ENCODE assay signal across 10 cellular contexts in the genomic region with DNA sequence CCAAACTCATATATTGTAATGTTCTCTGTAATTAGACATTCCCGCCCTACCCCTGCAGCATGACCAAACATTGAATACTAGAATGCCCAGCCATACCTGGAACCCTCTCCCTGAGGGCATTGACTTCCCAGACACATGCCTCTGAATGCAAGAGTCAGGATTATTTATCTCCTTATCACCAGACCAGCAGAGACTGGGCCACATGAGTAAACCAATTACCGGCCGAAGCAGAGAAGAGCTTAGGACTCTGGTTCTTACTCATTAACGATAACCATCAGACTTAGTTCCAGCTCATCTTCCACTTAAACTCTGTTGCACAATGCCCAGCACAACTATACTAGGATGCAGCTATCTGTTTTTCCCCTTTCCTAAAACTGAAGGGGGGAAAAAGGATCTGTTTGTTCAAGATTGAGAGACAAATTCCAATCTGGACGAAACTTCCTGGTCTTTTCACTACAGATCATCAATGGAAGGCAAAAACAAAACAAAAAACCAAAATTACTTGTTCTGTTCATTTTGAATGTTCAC.
DNase-seq lines count a peak whose midpoint lies in the region; ATAC-seq and TF ChIP-seq lines count a peak whose summit lies in the region.
"Had no signal": no experiment of that assay in that cellular context is flagged by ENCODE, and none has a peak within 500 bp of the region (broad histone marks: within the 10 kb centered on the region; RNA-seq: fewer than 3 reads in every experiment).

No MANE protein-coding gene starts in this region.

- ATAC-seq in right cardiac atrium, result peak in 1 of 2 donors; percentile 11
- ATAC-seq in GM18520 (IDR thresholded peaks at IDR 0.05; ENCODE audit: unreplicated experiment), result no peak

- CTCF ChIA-PET in SK-N-SH (lab: Yijun Ruan, JAX), result interaction anchor here (0.7 to 2.5 kb wide), 9 partner anchors 13 to 119 kb away, joined by 3 to 9 read pairs (median 4); no protein-coding TSS in a partner anchor

- H3K36me3 ChIP-seq in SK-N-SH (replicated peaks in 1 of 2; ENCODE audit: control insufficient read depth in 1 of 2, insufficient read depth in 2 of 2, low read length in 1 of 2) (no peaks in the 10 kb centered on the region), subcutaneous abdominal adipose tissue (ENCODE audit: control insufficient read depth in 5 of 5, insufficient read depth in 5 of 5, low read length in 5 of 5) (no peaks in the 10 kb centered on the region)

- H3K9ac ChIP-seq in SK-N-SH (no peak overlapping the region), subcutaneous abdominal adipose tissue (ENCODE audit: low read length in 5 of 5) (peak overlapping the region in 1 of 5 donors; percentile 66)

- H2AFZ ChIP-seq in SK-N-SH (ENCODE audit: low read depth), result no peak overlapping the region

- H3K4me2 ChIP-seq in SK-N-SH, result peak overlapping the region; percentile 55

- peak; percentile 44 for DNase-seq in NOMO-1 treated with DMSO at 0.1 percent for 48 hours (lab: John Stamatoyannopoulos, UW; ENCODE audit: unreplicated experiment)
- no peak for DNase-seq in NOMO-1 (lab: John Stamatoyannopoulos, UW; ENCODE audit: unreplicated experiment in 2 of 2)
- DNase-seq in SK-N-SH, result peak; percentile 85
- DNase-seq in right cardiac atrium, result no peak
- DNase-seq in central memory CD4-positive, alpha-beta T cell, result no peak
- DNase-seq in NCI-H1092 treated with DMSO at 0.1 percent for 48 hours (lab: John Stamatoyannopoulos, UW), result no peak
- DNase-seq: SHP77 had no signal

- peak; percentile 32 for TF ChIP-seq RAD21 in SK-N-SH (IDR thresholded peaks at IDR 0.05; ENCODE audit: low read length)

- 0 out of 4 replicates have a peak overlapping the region, but pooled peaks of 1 of the 2 experiments have one; percentile 20 for H3K4me3 ChIP-seq in SK-N-SH (ENCODE audit: low read depth in 2 of 2, low read length in 1 of 2)
- no peak overlapping the region for H3K4me3 ChIP-seq in right cardiac atrium (ENCODE audit: low read length)
- H3K4me3 ChIP-seq in subcutaneous abdominal adipose tissue (ENCODE audit: low read depth in 1 of 5, low read length in 5 of 5), result no peak overlapping the region

- no peaks in the 10 kb centered on the region for H3K9me2 ChIP-seq in SK-N-SH

- H3F3A ChIP-seq in SK-N-SH (replicated peaks; ENCODE audit: insufficient read depth), result peaks cover 26% of the 10 kb centered on the region

- no peaks in the 10 kb centered on the region for H4K20me1 ChIP-seq in SK-N-SH (ENCODE audit: insufficient read depth)

- TF ChIP-seq EP300 in SK-N-SH (IDR thresholded peaks at IDR 0.05; ENCODE audit: borderline replicate concordance in 1 of 2, low read depth in 1 of 2, low read length in 1 of 2), result peak; percentile 89 to 100

- no peaks in the 10 kb centered on the region for H3K9me3 ChIP-seq in SK-N-SH
- no peaks in the 10 kb centered on the region for H3K9me3 ChIP-seq in right cardiac atrium (ENCODE audit: control insufficient read depth, low read length)
- H3K9me3 ChIP-seq in subcutaneous abdominal adipose tissue (ENCODE audit: control insufficient read depth in 5 of 5, low read length in 5 of 5), result no peaks in the 10 kb centered on the region

- H3K4me1 ChIP-seq in SK-N-SH (ENCODE audit: control insufficient read depth in 1 of 2, insufficient read depth in 2 of 2, low read depth in 1 of 2, low read length in 1 of 2) (peaks cover 28 to 35% of the 10 kb centered on the region in 2 experiments; a peak in 3 of 4 replicates), right cardiac atrium (ENCODE audit: control insufficient read depth, insufficient read depth, low read length) (peaks cover 5% of the 10 kb centered on the region), subcutaneous abdominal adipose tissue (ENCODE audit: control insufficient read depth in 5 of 5, insufficient read depth in 5 of 5, low read length in 5 of 5) (peaks cover 2 to 49% (median 42%) of the 10 kb centered on the region in 5 donors)

- H3K27me3 ChIP-seq in SK-N-SH (ENCODE audit: insufficient read depth) (no peaks in the 10 kb centered on the region), right cardiac atrium (ENCODE audit: control insufficient read depth, insufficient read depth) (no peaks in the 10 kb centered on the region), subcutaneous abdominal adipose tissue (ENCODE audit: control insufficient read depth in 5 of 5, insufficient read depth in 4 of 5, low read length in 5 of 5) (no peaks in the 10 kb centered on the region)

- POLR2A ChIA-PET in SK-N-SH (lab: Yijun Ruan, JAX), result interaction anchor here (0.9 to 1.2 kb wide), 5 partner anchors 10 to 118 kb away, joined by 3 to 5 read pairs (median 3); partner anchors contain the start of gene ANKRD13B

- no peak for TF ChIP-seq CTCF in SK-N-SH (IDR thresholded peaks at IDR 0.05)

- intact Hi-C loops in right cardiac atrium (cut with DNase I), result no loop called here

- H3K27ac ChIP-seq in SK-N-SH (ENCODE audit: low read depth in 2 of 2, low read length in 1 of 2) (peak overlapping the region; percentile 72 to 99), right cardiac atrium (ENCODE audit: low read length) (peak overlapping the region; percentile 60), subcutaneous abdominal adipose tissue (ENCODE audit: low read depth, low read length) (peak overlapping the region; percentile 94)
- H3K27ac ChIP-seq: 22Rv1 had no signal

- 13% methylated on average over 5 of the region's 5 CpGs for WGBS in SK-N-SH (ENCODE audit: low lambda C conversion rate)
- 72% methylated on average over 5 of the region's 5 CpGs for WGBS in right cardiac atrium

- H3K79me2 ChIP-seq in SK-N-SH (ENCODE audit: insufficient read depth), result peaks cover 5% of the 10 kb centered on the region; the same call in 1 of the 2 replicates

TF ChIP-seq in SK-N-SH, 30 proteins besides CTCF, POLR2A, EP300 and RAD21 (continues in another document):
- TF ChIP-seq, protein P1, sequence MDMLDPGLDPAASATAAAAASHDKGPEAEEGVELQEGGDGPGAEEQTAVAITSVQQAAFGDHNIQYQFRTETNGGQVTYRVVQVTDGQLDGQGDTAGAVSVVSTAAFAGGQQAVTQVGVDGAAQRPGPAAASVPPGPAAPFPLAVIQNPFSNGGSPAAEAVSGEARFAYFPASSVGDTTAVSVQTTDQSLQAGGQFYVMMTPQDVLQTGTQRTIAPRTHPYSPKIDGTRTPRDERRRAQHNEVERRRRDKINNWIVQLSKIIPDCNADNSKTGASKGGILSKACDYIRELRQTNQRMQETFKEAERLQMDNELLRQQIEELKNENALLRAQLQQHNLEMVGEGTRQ (IDR thresholded peaks at IDR 0.05; ENCODE audit: borderline replicate concordance, low read depth, low read length), result no peak
- TF ChIP-seq SMC3 (IDR thresholded peaks at IDR 0.05; ENCODE audit: low read depth, low read length), result 0 out of 2 replicates have a peak, but pooled peaks have one; percentile 15
- TF ChIP-seq CHD2 (IDR thresholded peaks at IDR 0.05; ENCODE audit: low read length, partially characterized antibody), result peak; percentile 89
- peak; percentile 52; the same call in 1 of the 2 replicates for TF ChIP-seq RXRA (IDR thresholded peaks at IDR 0.05; ENCODE audit: borderline replicate concordance, low read depth)
- TF ChIP-seq YY1 (IDR thresholded peaks at IDR 0.05; ENCODE audit: low read depth), result no peak
- no peak for TF ChIP-seq TAF1 (IDR thresholded peaks at IDR 0.05; ENCODE audit: borderline replicate concordance, low read depth, low read length)
- TF ChIP-seq, protein P2, sequence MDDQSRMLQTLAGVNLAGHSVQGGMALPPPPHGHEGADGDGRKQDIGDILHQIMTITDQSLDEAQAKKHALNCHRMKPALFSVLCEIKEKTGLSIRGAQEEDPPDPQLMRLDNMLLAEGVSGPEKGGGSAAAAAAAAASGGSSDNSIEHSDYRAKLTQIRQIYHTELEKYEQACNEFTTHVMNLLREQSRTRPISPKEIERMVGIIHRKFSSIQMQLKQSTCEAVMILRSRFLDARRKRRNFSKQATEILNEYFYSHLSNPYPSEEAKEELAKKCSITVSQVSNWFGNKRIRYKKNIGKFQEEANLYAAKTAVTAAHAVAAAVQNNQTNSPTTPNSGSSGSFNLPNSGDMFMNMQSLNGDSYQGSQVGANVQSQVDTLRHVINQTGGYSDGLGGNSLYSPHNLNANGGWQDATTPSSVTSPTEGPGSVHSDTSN (IDR thresholded peaks at IDR 0.05), result peak; percentile 81
- TF ChIP-seq POLR2AphosphoS5 (IDR thresholded peaks at IDR 0.05; ENCODE audit: low read depth, low read length), result peak; percentile 86
- TF ChIP-seq MAX (IDR thresholded peaks at IDR 0.05; ENCODE audit: low read depth), result peak; percentile 61; the same call in 1 of the 2 replicates
- TF ChIP-seq, protein P3, sequence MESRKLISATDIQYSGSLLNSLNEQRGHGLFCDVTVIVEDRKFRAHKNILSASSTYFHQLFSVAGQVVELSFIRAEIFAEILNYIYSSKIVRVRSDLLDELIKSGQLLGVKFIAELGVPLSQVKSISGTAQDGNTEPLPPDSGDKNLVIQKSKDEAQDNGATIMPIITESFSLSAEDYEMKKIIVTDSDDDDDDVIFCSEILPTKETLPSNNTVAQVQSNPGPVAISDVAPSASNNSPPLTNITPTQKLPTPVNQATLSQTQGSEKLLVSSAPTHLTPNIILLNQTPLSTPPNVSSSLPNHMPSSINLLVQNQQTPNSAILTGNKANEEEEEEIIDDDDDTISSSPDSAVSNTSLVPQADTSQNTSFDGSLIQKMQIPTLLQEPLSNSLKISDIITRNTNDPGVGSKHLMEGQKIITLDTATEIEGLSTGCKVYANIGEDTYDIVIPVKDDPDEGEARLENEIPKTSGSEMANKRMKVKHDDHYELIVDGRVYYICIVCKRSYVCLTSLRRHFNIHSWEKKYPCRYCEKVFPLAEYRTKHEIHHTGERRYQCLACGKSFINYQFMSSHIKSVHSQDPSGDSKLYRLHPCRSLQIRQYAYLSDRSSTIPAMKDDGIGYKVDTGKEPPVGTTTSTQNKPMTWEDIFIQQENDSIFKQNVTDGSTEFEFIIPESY (IDR thresholded peaks at IDR 0.05; ENCODE audit: borderline replicate concordance, low read depth), result peak; percentile 43; the same call in 1 of the 2 replicates
- TF ChIP-seq, protein P4, sequence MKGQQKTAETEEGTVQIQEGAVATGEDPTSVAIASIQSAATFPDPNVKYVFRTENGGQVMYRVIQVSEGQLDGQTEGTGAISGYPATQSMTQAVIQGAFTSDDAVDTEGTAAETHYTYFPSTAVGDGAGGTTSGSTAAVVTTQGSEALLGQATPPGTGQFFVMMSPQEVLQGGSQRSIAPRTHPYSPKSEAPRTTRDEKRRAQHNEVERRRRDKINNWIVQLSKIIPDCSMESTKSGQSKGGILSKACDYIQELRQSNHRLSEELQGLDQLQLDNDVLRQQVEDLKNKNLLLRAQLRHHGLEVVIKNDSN (IDR thresholded peaks at IDR 0.05; ENCODE audit: borderline replicate concordance, low read depth), result peak; percentile 20; the same call in 1 of the 2 replicates
- peak; percentile 51; the same call in 1 of the 2 replicates for TF ChIP-seq RFX5 (IDR thresholded peaks at IDR 0.05; ENCODE audit: low read length)
- 0 out of 2 replicates have a peak, but pooled peaks have one; percentile 30 for TF ChIP-seq SIN3A (IDR thresholded peaks at IDR 0.05; ENCODE audit: borderline replicate concordance, low read depth, low read length)

Comparison
In these comparisons a context has a peak if more than half of its experiments do, and no peak if none do; other contexts are left out.
1. DNase-seq: peak in NOMO-1 treated with DMSO at 0.1 percent for 48 hours (single experiment) and SK-N-SH (single experiment); none in NOMO-1 (0 of 2), right cardiac atrium (0 of 3), central memory CD4-positive, alpha-beta T cell (single experiment) and NCI-H1092 treated with DMSO at 0.1 percent for 48 hours (single experiment).
2. Peak in every context shown above with its lines, with median percentiles within 50 percentile points of each other: H3K27ac ChIP-seq.